1 cellular context compared by ENCODE assay signal in genomic region chr12:46124132-46124847, GRCh38.
TF ChIP-seq lines count a peak whose summit lies in the region.

No MANE protein-coding gene starts in this region.

TF ChIP-seq in IMR-90, 13 proteins besides CTCF, POLR2A, EP300 and RAD21 (continued from another document):
- TF ChIP-seq ELK1 (IDR thresholded peaks at IDR 0.05; ENCODE audit: borderline replicate concordance, low read depth, low read length) = no peak
- TF ChIP-seq MAFK (IDR thresholded peaks at IDR 0.05; ENCODE audit: low read depth, low read length) = no peak
- TF ChIP-seq MXI1 (IDR thresholded peaks at IDR 0.05; ENCODE audit: borderline replicate concordance, low read depth, low read length) = no peak
